ENCODE assay signal across 8 cellular contexts in genomic region chr2:149586063-149586462, GRCh38. TPM values are rescaled to one million over a fixed set of nuclear protein-coding genes. Genes with fewer than 3 reads are reported as not detected.
DNase-seq lines count a peak whose midpoint lies in the region; ATAC-seq, FAIRE-seq and TF ChIP-seq lines count a peak whose summit lies in the region.

No MANE protein-coding gene starts in this region.

- intact Hi-C loops in esophagus squamous epithelium (cut with DNase I) = no loop called here

- POLR2A ChIA-PET in GM10248 (lab: Yijun Ruan, JAX) = no interaction called here

- CTCF ChIA-PET in GM10248 (lab: Yijun Ruan, JAX) = interaction anchor here (0.6 to 3.5 kb wide), 5 partner anchors 10 to 1466 kb away, joined by 3 to 15 read pairs (median 5); no protein-coding TSS in a partner anchor

- peaks cover 0 to 49% (median 12%) of the 10 kb centered on the region in 3 donors for H3K4me1 ChIP-seq in esophagus squamous epithelium

- WGBS in esophagus squamous epithelium, 2 donors = 62 to 70% methylated on average over 3 of the region's 3 CpGs

- H3K36me3 ChIP-seq in SK-N-MC (ENCODE audit: insufficient read depth, low read length) (peaks cover 44% of the 10 kb centered on the region), esophagus squamous epithelium (peaks cover 0 to 33% (median 0%) of the 10 kb centered on the region in 3 donors)

- H3K27ac ChIP-seq in SK-N-MC (no peak overlapping the region), esophagus squamous epithelium (peak overlapping the region in 2 of 4 donors; percentile 7 to 96)

- no peak for ATAC-seq in HG03175 (IDR thresholded peaks at IDR 0.05; ENCODE audit: unreplicated experiment)
- ATAC-seq in GM19351 (IDR thresholded peaks at IDR 0.05; ENCODE audit: unreplicated experiment) = no peak
- ATAC-seq in HG03565 (IDR thresholded peaks at IDR 0.05; ENCODE audit: unreplicated experiment) = no peak

- TF ChIP-seq CTCF in esophagus squamous epithelium (IDR thresholded peaks at IDR 0.05) (no peak), retinal pigment epithelial cell (conservative IDR thresholded peaks at IDR 0.05; ENCODE audit: low read depth, low read length) (no peak), GM10248 (IDR thresholded peaks at IDR 0.05; ENCODE audit: control extremely low read depth, extremely low read depth, low read depth, missing control alignments) (no peak)

- H3K9me3 ChIP-seq in SK-N-MC (ENCODE audit: low read depth, low read length) (no peaks in the 10 kb centered on the region), esophagus squamous epithelium (no peaks in the 10 kb centered on the region)

- FAIRE-seq in GM19239 (lab: Jason Lieb, UNC) = peak; percentile 64

- H3K9ac ChIP-seq in SK-N-MC (ENCODE audit: insufficient read length) = peak overlapping the region; percentile 92

- DNase-seq in GM19239 (ENCODE audit: insufficient read length, low spot score) = no peak
- DNase-seq in SK-N-MC (ENCODE audit: low read depth, low spot score) = no peak
- DNase-seq in esophagus squamous epithelium (lab: John Stamatoyannopoulos, UW) = no peak
- DNase-seq in retinal pigment epithelial cell (ENCODE audit: low read depth) = no peak
- no peak for DNase-seq in GM10248 (ENCODE audit: extremely low spot score)

- no peaks in the 10 kb centered on the region for H3K27me3 ChIP-seq in esophagus squamous epithelium

- TF ChIP-seq POLR2A in esophagus squamous epithelium (IDR thresholded peaks at IDR 0.05) = no peak

- H3K4me3 ChIP-seq in SK-N-MC = peak overlapping the region; percentile 89
- H3K4me3 ChIP-seq in esophagus squamous epithelium = peak overlapping the region; percentile 72 to 89 (median 76)
- peak overlapping the region; percentile 100 for H3K4me3 ChIP-seq in retinal pigment epithelial cell (ENCODE audit: low read length)

RNA-seq across cellular contexts. Expression of gene MMADHC, which starts 1.5 kb away (rescaled TPM):
- total RNA-seq in esophagus squamous epithelium = 100 to 1,000 TPM in 3 of 4 donors, 10 to 100 TPM in 1; 71.9 to 134 (median 110) TPM
